Comparison of ENCODE assay signal across 7 cellular contexts in genomic region chr3:101725192-101725889, GRCh38. TPM values are rescaled to one million over a fixed set of nuclear protein-coding genes. Genes with fewer than 3 reads are reported as not detected.
DNase-seq lines count a peak whose midpoint lies in the region; ATAC-seq and TF ChIP-seq lines count a peak whose summit lies in the region.

No MANE protein-coding gene starts in this region.

- peak overlapping the region; percentile 93 for H3K4me3 Mint-ChIP-seq in activated CD4-positive, alpha-beta memory T cell treated with anti-CD3 and anti-CD28 coated beads, Interleukin-2, amount 10 ng/mL, durations not matched to agents 7 days and 5 days

- peak overlapping the region; percentile 98 for H3K9ac ChIP-seq in endocrine pancreas (ENCODE audit: control insufficient read depth, insufficient read depth, low read length)

- POLR2A ChIA-PET in activated CD4-positive, alpha-beta memory T cell treated with anti-CD3 and anti-CD28 coated beads, Interleukin-2, amount 10 ng/mL, durations not matched to agents 7 days and 5 days (lab: Charles Lee): interaction anchor here (0.7 to 3.2 kb wide), 23 partner anchors 8 to 1324 kb away, joined by 3 to 29 read pairs (median 5); partner anchors contain the start of genes LNP1, NFKBIZ, NXPE3 and PCNP

- no peaks in the 10 kb centered on the region for H3K4me1 ChIP-seq in endocrine pancreas (ENCODE audit: control insufficient read depth, insufficient read depth, low read length)
- peaks cover 7% of the 10 kb centered on the region for H3K4me1 ChIP-seq in mesodermal cell (ENCODE audit: control insufficient read depth, insufficient read depth, low read length, poor library complexity, severe bottlenecking)
- H3K4me1 ChIP-seq in tibial artery: peaks cover 0 to 22% (median 0%) of the 10 kb centered on the region in 4 donors

- H3K36me3 ChIP-seq in endocrine pancreas (ENCODE audit: control insufficient read depth, insufficient read depth, low read length): no peaks in the 10 kb centered on the region
- peaks cover 32% of the 10 kb centered on the region for H3K36me3 ChIP-seq in mesodermal cell (ENCODE audit: control insufficient read depth, insufficient read depth, low read length)
- peaks cover 16 to 22% (median 18%) of the 10 kb centered on the region in 3 donors for H3K36me3 ChIP-seq in tibial artery

- no peaks in the 10 kb centered on the region for H3K27me3 Mint-ChIP-seq in activated CD4-positive, alpha-beta memory T cell treated with anti-CD3 and anti-CD28 coated beads, Interleukin-2, amount 10 ng/mL, durations not matched to agents 7 days and 5 days

- 0% methylated on average over 12 to 14 of the region's 21 CpGs for WGBS in mesodermal cell (ENCODE audit: insufficient coverage in 2 of 2), 2 experiments

- no peaks in the 10 kb centered on the region for H3K9me3 Mint-ChIP-seq in activated CD4-positive, alpha-beta memory T cell treated with anti-CD3 and anti-CD28 coated beads, Interleukin-2, amount 10 ng/mL, durations not matched to agents 7 days and 5 days

- peak overlapping the region; percentile 90 for H3K4me3 ChIP-seq in endocrine pancreas (ENCODE audit: control insufficient read depth, insufficient read depth, low read length)
- H3K4me3 ChIP-seq in mesodermal cell (ENCODE audit: extremely low read depth, insufficient read depth, low read length, poor library complexity, severe bottlenecking): peak overlapping the region; percentile 79
- peak overlapping the region; percentile 67 to 82 for H3K4me3 ChIP-seq in tibial artery

- H3K27ac ChIP-seq in mesodermal cell (ENCODE audit: low read depth, low read length, severe bottlenecking): peak overlapping the region; percentile 20
- H3K27ac ChIP-seq in tibial artery: peak overlapping the region; percentile 71 to 82

- intact Hi-C loops in tibial artery (cut with DNase I; ENCODE audit: low total_unique reads): loop anchor here (5.0 kb wide), 1 partner anchor 52 kb away; the partner anchor contains the start of gene NXPE3

- peaks cover 30% of the 10 kb centered on the region for H3K36me3 Mint-ChIP-seq in activated CD4-positive, alpha-beta memory T cell treated with anti-CD3 and anti-CD28 coated beads, Interleukin-2, amount 10 ng/mL, durations not matched to agents 7 days and 5 days (ENCODE audit: low read depth)

- peak overlapping the region; percentile 92 for H3K27ac Mint-ChIP-seq in activated CD4-positive, alpha-beta memory T cell treated with anti-CD3 and anti-CD28 coated beads, Interleukin-2, amount 10 ng/mL, durations not matched to agents 7 days and 5 days

- CTCF ChIA-PET in activated CD4-positive, alpha-beta memory T cell treated with anti-CD3 and anti-CD28 coated beads, Interleukin-2, amount 10 ng/mL, durations not matched to agents 7 days and 5 days (lab: Charles Lee): interaction anchor here (0.7 to 2.6 kb wide), 9 partner anchors 10 to 500 kb away, joined by 3 to 14 read pairs (median 4); partner anchors contain the start of genes NFKBIZ and NXPE3

- H3K9me3 ChIP-seq in endocrine pancreas (ENCODE audit: control insufficient read depth, low read length) (no peaks in the 10 kb centered on the region), mesodermal cell (ENCODE audit: control insufficient read depth, low read length) (no peaks in the 10 kb centered on the region), tibial artery (no peaks in the 10 kb centered on the region)

- peaks cover 51% of the 10 kb centered on the region for H3K4me1 Mint-ChIP-seq in activated CD4-positive, alpha-beta memory T cell treated with anti-CD3 and anti-CD28 coated beads, Interleukin-2, amount 10 ng/mL, durations not matched to agents 7 days and 5 days

- DNase-seq in NCI-H1930 (lab: John Stamatoyannopoulos, UW) (peak; percentile 4 to 31), tibial artery (peak; percentile 44 to 71)
- DNase-seq in activated CD4-positive, alpha-beta memory T cell treated with anti-CD3 and anti-CD28 coated beads, Interleukin-2, amount 10 ng/mL, durations not matched to agents 7 days and 5 days: peak; percentile 56

- peak; percentile 21 for ATAC-seq in GM18502 (IDR thresholded peaks at IDR 0.05; ENCODE audit: poor library complexity, unreplicated experiment)
- peak; percentile 1 for ATAC-seq in HG02623 (IDR thresholded peaks at IDR 0.05; ENCODE audit: unreplicated experiment)

- no peaks in the 10 kb centered on the region for H3K27me3 ChIP-seq in endocrine pancreas (ENCODE audit: control insufficient read depth, insufficient read depth, low read length)
- H3K27me3 ChIP-seq in tibial artery: no peaks in the 10 kb centered on the region

- no peak for TF ChIP-seq CTCF in tibial artery (IDR thresholded peaks at IDR 0.05)

RNA-seq across cellular contexts. Expression of gene CEP97, which starts 0.9 kb away (rescaled TPM):
- 10 to 100 TPM; 22.7 to 25.8 TPM for total RNA-seq in activated CD4-positive, alpha-beta memory T cell treated with anti-CD3 and anti-CD28 coated beads, Interleukin-2, amount 10 ng/mL, durations not matched to agents 7 days and 5 days
- 12.8 TPM for polyA plus RNA-seq in mesodermal cell (2013, experiment 1 of 2)
- 12.0 TPM for polyA plus RNA-seq in mesodermal cell (2013, experiment 2 of 2)

RNA-seq across cellular contexts. Expression of gene RPL24, which starts 38.8 kb away (rescaled TPM):
- total RNA-seq in activated CD4-positive, alpha-beta memory T cell treated with anti-CD3 and anti-CD28 coated beads, Interleukin-2, amount 10 ng/mL, durations not matched to agents 7 days and 5 days: 1,000 to 10,000 TPM; 1,033 to 1,040 TPM
- polyA plus RNA-seq in mesodermal cell (2013, experiment 1 of 2): 2,474 TPM
- 2,490 TPM for polyA plus RNA-seq in mesodermal cell (2013, experiment 2 of 2)

RNA-seq across cellular contexts. Expression of gene ZBTB11, which starts 48.4 kb away (rescaled TPM):
- total RNA-seq in activated CD4-positive, alpha-beta memory T cell treated with anti-CD3 and anti-CD28 coated beads, Interleukin-2, amount 10 ng/mL, durations not matched to agents 7 days and 5 days: 10 to 100 TPM; 29.3 to 31.9 TPM
- 13.3 TPM for polyA plus RNA-seq in mesodermal cell (2013, experiment 1 of 2)
- 14.7 TPM for polyA plus RNA-seq in mesodermal cell (2013, experiment 2 of 2)

RNA-seq across cellular contexts. Expression of gene NXPE3, which starts 53.7 kb away (rescaled TPM):
- total RNA-seq in activated CD4-positive, alpha-beta memory T cell treated with anti-CD3 and anti-CD28 coated beads, Interleukin-2, amount 10 ng/mL, durations not matched to agents 7 days and 5 days: 10 to 100 TPM; 22.4 to 23.6 TPM
- polyA plus RNA-seq in mesodermal cell (2013, experiment 1 of 2): 14.9 TPM
- polyA plus RNA-seq in mesodermal cell (2013, experiment 2 of 2): 13.4 TPM

Comparison
In these comparisons a context has a peak if more than half of its experiments do, and no peak if none do; other contexts are left out.
1. Peak in every context shown above with its lines: DNase-seq, ATAC-seq, H3K4me3 ChIP-seq and H3K27ac ChIP-seq.